Comparison of ENCODE assay signal across 10 cellular contexts in genomic region chr5:175595905-175596304, GRCh38.
"Had no signal": no experiment of that assay in that cellular context is flagged by ENCODE, and none has a peak within 500 bp of the region (broad histone marks: within the 10 kb centered on the region; RNA-seq: fewer than 3 reads in every experiment).

No MANE protein-coding gene starts in this region.

- DNase-seq: GM23248, GOT3, H9, HCEC 1CT, HFFc6, KBM-7 had no signal

- H3K4me3 Mint-ChIP-seq: H9, HFFc6 had no signal

- H3K9ac ChIP-seq: GM23248 had no signal

- H3K4me3 ChIP-seq: GM23248 had no signal

- FAIRE-seq: H54, HepG2 had no signal

- H3K36me3 Mint-ChIP-seq: IgD-negative memory B cell had no signal

- ATAC-seq: HepG2 had no signal

- H3K27ac Mint-ChIP-seq: H9, HFFc6, IgD-negative memory B cell had no signal

- H3K4me1 Mint-ChIP-seq: IgD-negative memory B cell had no signal

- H2AFZ ChIP-seq: GM23248 had no signal

- H3K27ac ChIP-seq: GM23248, HL-60 had no signal
